In the genomic region with DNA sequence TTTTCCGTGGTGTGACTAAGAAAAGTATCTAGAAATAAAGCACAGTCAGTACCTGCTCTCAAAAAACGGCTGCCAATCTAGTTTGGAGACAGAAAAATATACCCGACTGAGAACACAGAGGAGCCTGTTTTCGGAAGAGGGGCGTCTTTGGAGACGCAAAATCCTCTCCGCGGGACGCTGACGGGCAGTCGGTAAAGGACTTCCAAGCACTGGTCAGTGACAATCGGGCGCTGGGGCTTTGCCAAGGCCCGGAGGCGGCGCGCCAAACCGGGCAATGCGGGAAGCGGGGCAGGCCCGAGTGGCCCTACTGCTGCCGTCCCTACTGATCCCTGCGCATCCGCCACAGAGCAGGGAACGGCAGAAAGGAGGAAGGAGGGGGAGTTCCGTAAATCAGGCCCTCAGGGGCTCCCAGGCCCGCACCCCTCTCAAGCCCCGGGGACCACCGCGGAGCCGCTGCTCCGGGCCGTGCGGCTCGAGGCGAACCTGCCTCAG, we compare ENCODE assay signal across 8 cellular contexts. TPM values are rescaled to one million over a fixed set of nuclear protein-coding genes. Genes with fewer than 3 reads are reported as not detected.
DNase-seq lines count a peak whose midpoint lies in the region; ATAC-seq and TF ChIP-seq lines count a peak whose summit lies in the region.

No MANE protein-coding gene starts in this region.

- no peaks in the 10 kb centered on the region for H3K27me3 Mint-ChIP-seq in T-helper 17 cell

- peak overlapping the region; percentile 72 for H3K27ac Mint-ChIP-seq in T-helper 17 cell

- no peak for DNase-seq in AG09309 (ENCODE audit: low read depth)
- DNase-seq in T-helper 17 cell, result peak in 1 of 3 donors; percentile 15
- DNase-seq in epithelial cell of esophagus (ENCODE audit: low read depth), result peak; percentile 24
- peak; percentile 74 for DNase-seq in midbrain (lab: John Stamatoyannopoulos, UW)
- DNase-seq in upper lobe of right lung, result peak; percentile 87
- DNase-seq in NK-92 (lab: John Stamatoyannopoulos, UW; ENCODE audit: unreplicated experiment), result no peak

- peak overlapping the region; percentile 86 for H3K4me3 Mint-ChIP-seq in T-helper 17 cell

- H3K4me1 Mint-ChIP-seq in T-helper 17 cell, result peaks cover 15% of the 10 kb centered on the region

- peaks cover 4% of the 10 kb centered on the region for H3K36me3 ChIP-seq in upper lobe of right lung

- H3K4me3 ChIP-seq in AG09309 (ENCODE audit: control insufficient read depth, low read depth, low read length), result peak overlapping the region; percentile 78
- peak overlapping the region; percentile 70 for H3K4me3 ChIP-seq in epithelial cell of esophagus (ENCODE audit: low read length)
- peak overlapping the region; percentile 86 for H3K4me3 ChIP-seq in upper lobe of right lung

- ATAC-seq in GM18499 (IDR thresholded peaks at IDR 0.05; ENCODE audit: insufficient read depth, unreplicated experiment), result peak; percentile 13
- ATAC-seq in HG03442 (IDR thresholded peaks at IDR 0.05; ENCODE audit: unreplicated experiment), result peak; percentile 10
- ATAC-seq in T-helper 17 cell, result peak; percentile 15
- peak; percentile 45 for ATAC-seq in upper lobe of right lung

- intact Hi-C loops in upper lobe of right lung (cut with DNase I), result no loop called here

- H3K4me1 ChIP-seq in upper lobe of right lung, result peaks cover 9% of the 10 kb centered on the region

- no peaks in the 10 kb centered on the region for H3K9me3 ChIP-seq in T-helper 17 cell (ENCODE audit: control insufficient read depth, low read length, poor library complexity, severe bottlenecking)
- H3K9me3 ChIP-seq in upper lobe of right lung, result no peaks in the 10 kb centered on the region

- H3K27me3 ChIP-seq in upper lobe of right lung, result no peaks in the 10 kb centered on the region

- no peaks in the 10 kb centered on the region for H3K36me3 Mint-ChIP-seq in T-helper 17 cell (ENCODE audit: low read depth)

- peak overlapping the region; percentile 96 for H3K27ac ChIP-seq in upper lobe of right lung

- TF ChIP-seq CTCF in AG09309 (IDR thresholded peaks at IDR 0.05; ENCODE audit: control insufficient read depth, insufficient read depth, low read depth, low read length, missing control alignments) (no peak), epithelial cell of esophagus (IDR thresholded peaks at IDR 0.05; ENCODE audit: insufficient read depth, low read depth, low read length, missing control alignments) (no peak), upper lobe of right lung (IDR thresholded peaks at IDR 0.05) (no peak)

RNA-seq across cellular contexts. Expression of a gene that starts 0.6 kb away (rescaled TPM):
- total RNA-seq in T-helper 17 cell (10 to 100 TPM; 10.2 to 14.7 TPM), upper lobe of right lung (36.1 TPM)

RNA-seq across cellular contexts. Expression of a gene that starts 59.6 kb away (rescaled TPM):
- total RNA-seq in T-helper 17 cell (10 to 100 TPM; 23.1 to 36.1 TPM), upper lobe of right lung (22.3 TPM)

Comparison
In these comparisons a context has a peak if more than half of its experiments do, and no peak if none do; other contexts are left out.
1. DNase-seq: peak in epithelial cell of esophagus (single experiment), midbrain (single experiment) and upper lobe of right lung (single experiment); none in AG09309 (single experiment) and NK-92 (single experiment).
2. Peak in every context shown above with its lines, with median percentiles within 50 percentile points of each other: H3K4me3 ChIP-seq and ATAC-seq.